ENCODE assay signal across 8 cellular contexts in genomic region chr4:186009976-186010375, GRCh38.
"Had no signal": no experiment of that assay in that cellular context is flagged by ENCODE, and none has a peak within 500 bp of the region (broad histone marks: within the 10 kb centered on the region; RNA-seq: fewer than 3 reads in every experiment).

No MANE protein-coding gene starts in this region.

- FAIRE-seq: G401.6, GM12878, GM12891, GM12892, GM18507, GM19239 had no signal

- DNase-seq: GDM1, GF-D8 had no signal

- H3K4me3 ChIP-seq: GM12878 had no signal
